In the genomic region with DNA sequence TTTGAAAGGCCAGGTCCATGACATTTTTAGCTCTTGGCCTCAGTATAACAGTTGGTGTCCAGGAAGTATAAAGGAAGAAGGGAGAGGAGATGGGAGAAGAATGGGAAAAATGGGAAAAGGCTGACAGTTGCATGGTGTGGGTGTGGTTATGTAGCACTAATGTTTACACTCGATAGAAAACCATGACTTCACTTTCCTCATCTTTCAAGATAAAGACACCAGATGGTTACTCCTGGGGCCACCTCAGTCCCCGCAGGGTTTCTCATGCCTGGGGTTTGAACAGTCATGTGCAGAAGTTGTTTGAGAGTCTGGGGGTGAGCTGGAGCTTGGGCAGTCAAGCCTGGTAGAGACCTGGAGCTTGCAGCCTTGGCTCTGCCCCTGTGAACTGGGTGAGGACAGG, we compare ENCODE assay signal across 16 cellular contexts.
"Had no signal": no experiment of that assay in that cellular context is flagged by ENCODE, and none has a peak within 500 bp of the region (broad histone marks: within the 10 kb centered on the region; RNA-seq: fewer than 3 reads in every experiment).

No MANE protein-coding gene starts in this region.

- H3K27ac Mint-ChIP-seq: dendritic cell treated with granulocyte-macrophage colony-stimulating factor and Interleukin-4, amounts not matched to agents 40 ng/mL and 50 ng/mL, for 4 days; progenitor cell of endocrine pancreas; T-cell had no signal

- H3K27me3 Mint-ChIP-seq: dendritic cell treated with granulocyte-macrophage colony-stimulating factor and Interleukin-4, amounts not matched to agents 40 ng/mL and 50 ng/mL, for 4 days; progenitor cell of endocrine pancreas; T-cell had no signal

- H3K9me3 Mint-ChIP-seq: activated T-cell treated with anti-CD3 and anti-CD28 coated beads, Interleukin-2, amount 50 U/mL, for 4 hours; dendritic cell treated with granulocyte-macrophage colony-stimulating factor and Interleukin-4, amounts not matched to agents 40 ng/mL and 50 ng/mL, for 4 days; neural crest cell; T-cell had no signal

- H3K4me3 Mint-ChIP-seq: activated T-cell treated with anti-CD3 and anti-CD28 coated beads, Interleukin-2, amount 50 U/mL, for 4 hours; dendritic cell treated with granulocyte-macrophage colony-stimulating factor and Interleukin-4, amounts not matched to agents 40 ng/mL and 50 ng/mL, for 4 days; neural crest cell; T-cell had no signal

- DNase-seq: activated CD4-positive, alpha-beta T cell treated with anti-CD3 and anti-CD28 coated beads, Interleukin-2, amount 50 U/mL, for 1 hour; activated CD8-positive, alpha-beta memory T cell treated with anti-CD3 and anti-CD28 coated beads, Interleukin-2, amount 50 U/mL, for 4 hours; activated effector memory CD4-positive, alpha-beta T cell treated with Interleukin-2 at 50 U/mL for 16 hours; activated naive CD4-positive, alpha-beta T cell treated with anti-CD3 and anti-CD28 coated beads, Interleukin-2, amount 50 U/mL, for 16 hours; activated T-cell treated with anti-CD3 and anti-CD28 coated beads, Interleukin-2, amount 50 U/mL, for 4 hours; cerebellar nuclear complex; effector CD8-positive, alpha-beta T cell; esophagus squamous epithelium; stimulated activated naive CD8-positive, alpha-beta T cell treated with anti-CD3 and anti-CD28 coated beads, Interleukin-15, Interleukin-2, amounts not matched to agents 100 U/mL and 50 U/mL, for 24 hours; substantia nigra; T-cell; T-helper 9 cell; tibial artery had no signal

- ATAC-seq: activated T-cell treated with anti-CD3 and anti-CD28 coated beads, Interleukin-2, amount 50 U/mL, for 4 hours; stimulated activated naive CD8-positive, alpha-beta T cell treated with anti-CD3 and anti-CD28 coated beads, Interleukin-15, Interleukin-2, amounts not matched to agents 100 U/mL and 50 U/mL, for 24 hours; T-cell had no signal
